25 cellular contexts compared by ENCODE assay signal in the genomic region with DNA sequence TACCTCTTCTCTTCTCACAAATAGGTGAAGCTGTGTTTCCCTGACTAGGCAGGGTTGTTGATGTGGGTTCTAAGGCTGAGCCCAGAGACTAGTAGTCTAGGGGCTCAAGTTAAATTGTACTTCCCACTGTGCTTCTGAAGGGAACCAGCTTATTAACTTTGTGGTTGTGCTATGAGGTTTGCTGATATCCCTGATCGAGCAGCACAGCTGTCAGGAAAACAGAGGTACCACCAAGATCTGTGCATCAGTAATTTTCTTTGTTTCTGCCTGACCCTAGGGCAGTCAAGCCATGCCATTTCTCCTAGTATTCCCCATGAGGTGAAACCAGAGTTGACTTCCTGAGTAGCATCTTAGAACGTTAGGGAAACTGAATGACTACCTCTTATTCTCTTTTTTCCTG.
"Had no signal": no experiment of that assay in that cellular context is flagged by ENCODE, and none has a peak within 500 bp of the region (broad histone marks: within the 10 kb centered on the region; RNA-seq: fewer than 3 reads in every experiment).

No MANE protein-coding gene starts in this region.

- H3K27ac ChIP-seq: esophagus muscularis mucosa, foreskin keratinocyte, heart right ventricle, lower lobe of right lung, ovary, right lobe of liver, suprapubic skin, vagina had no signal

- H3K27me3 ChIP-seq: esophagus muscularis mucosa, foreskin keratinocyte, heart right ventricle, ovary, right lobe of liver, suprapubic skin, vagina had no signal

- H3K4me3 ChIP-seq: esophagus muscularis mucosa, heart right ventricle, lower lobe of right lung, ovary, right lobe of liver, smooth muscle cell, suprapubic skin, vagina had no signal

- DNase-seq: cortex of kidney; effector memory CD8-positive, alpha-beta T cell; foreskin keratinocyte; glutamatergic neuron; heart right ventricle; hippocampal formation; kidney glomerular epithelial cell; left ventricle myocardium superior; lower lobe of right lung; natural killer cell; occipital lobe; ovary; posterior cingulate gyrus; right lobe of liver; stimulated activated CD4-positive, alpha-beta T cell treated with anti-CD3 and anti-CD28 coated beads, Interleukin-12 subunit alpha, Interleukin-12 subunit beta, amount 100 ng/mL, for 4 hours; stimulated activated CD4-positive, alpha-beta T cell treated with anti-CD3 and anti-CD28 coated beads, Interleukin-1b, Interleukin-23, amount 100 ng/mL, for 48 hours; stimulated activated CD4-positive, alpha-beta T cell treated with anti-CD3 and anti-CD28 coated beads, Interleukin-4, amount 100 ng/mL, for 1 hour; stimulated activated CD8-positive, alpha-beta memory T cell treated with anti-CD3 and anti-CD28 coated beads, Interleukin-4, amount 100 ng/mL, for 48 hours; stimulated activated naive CD4-positive, alpha-beta T cell; stimulated activated naive CD8-positive, alpha-beta T cell treated with anti-CD3 and anti-CD28 coated beads, Interleukin-15, amount 100 ng/mL, for 72 hours; trophoblast cell had no signal

- ATAC-seq: effector memory CD8-positive, alpha-beta T cell; foreskin keratinocyte; heart right ventricle; left ventricle myocardium superior; lower lobe of right lung; natural killer cell; right lobe of liver; stimulated activated naive CD8-positive, alpha-beta T cell treated with anti-CD3 and anti-CD28 coated beads, Interleukin-15, amount 100 ng/mL, for 72 hours had no signal

- H3K36me3 ChIP-seq: esophagus muscularis mucosa, heart right ventricle, lower lobe of right lung, ovary, right lobe of liver, suprapubic skin, vagina had no signal
